In the genomic region with DNA sequence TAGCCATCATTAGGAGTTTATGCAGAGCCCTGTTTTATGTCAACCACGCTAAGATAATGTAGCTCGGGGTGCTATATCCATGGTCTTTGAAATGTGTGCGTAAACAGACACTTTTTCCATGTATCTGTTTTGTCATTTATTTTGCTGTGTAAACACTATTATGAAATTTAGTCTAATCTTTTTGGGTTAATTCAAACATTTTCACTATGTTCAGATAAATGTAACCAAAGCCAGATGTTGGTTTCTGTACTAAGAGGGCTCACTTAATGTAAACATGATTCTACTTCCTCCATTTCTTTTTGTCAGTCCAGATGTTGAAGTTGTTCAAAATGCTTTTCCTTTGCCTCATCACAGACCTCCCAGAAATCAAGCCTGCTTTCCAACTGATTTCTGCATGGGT, we compare ENCODE assay signal across 16 cellular contexts.
DNase-seq lines count a peak whose midpoint lies in the region; ATAC-seq and TF ChIP-seq lines count a peak whose summit lies in the region.
"Had no signal": no experiment of that assay in that cellular context is flagged by ENCODE, and none has a peak within 500 bp of the region (broad histone marks: within the 10 kb centered on the region; RNA-seq: fewer than 3 reads in every experiment).

No MANE protein-coding gene starts in this region.

- no peaks in the 10 kb centered on the region for H3F3A ChIP-seq in SK-N-SH (replicated peaks; ENCODE audit: insufficient read depth)

- H3K4me2 ChIP-seq in SK-N-SH (no peak overlapping the region), hepatocyte (no peak overlapping the region)
- H3K4me2 ChIP-seq: BLaER1 had no signal

- no peaks in the 10 kb centered on the region for H3K36me3 Mint-ChIP-seq in activated naive CD8-positive, alpha-beta T cell treated with anti-CD3 and anti-CD28 coated beads for 36 hours
- H3K36me3 Mint-ChIP-seq: CD8-positive, alpha-beta memory T cell had no signal

- H4K20me1 ChIP-seq in SK-N-SH (ENCODE audit: insufficient read depth) (no peaks in the 10 kb centered on the region), hepatocyte (ENCODE audit: insufficient read depth, poor library complexity, severe bottlenecking) (no peaks in the 10 kb centered on the region)
- H4K20me1 ChIP-seq: BLaER1 had no signal

- H3K9ac ChIP-seq in SK-N-SH: no peak overlapping the region
- H3K9ac ChIP-seq: BLaER1, GM23248 had no signal

- H3K27me3 Mint-ChIP-seq in activated naive CD8-positive, alpha-beta T cell treated with anti-CD3 and anti-CD28 coated beads for 36 hours: no peaks in the 10 kb centered on the region
- H3K27me3 Mint-ChIP-seq: CD8-positive, alpha-beta memory T cell had no signal

- H3K4me1 Mint-ChIP-seq in activated naive CD8-positive, alpha-beta T cell treated with anti-CD3 and anti-CD28 coated beads for 36 hours: no peaks in the 10 kb centered on the region
- H3K4me1 Mint-ChIP-seq: CD8-positive, alpha-beta memory T cell had no signal

- H3K27ac ChIP-seq in SK-N-SH (ENCODE audit: low read depth in 2 of 2, low read length in 1 of 2): peak overlapping the region in 1 of 2 experiments; percentile 96; a peak in 2 of 4 replicates
- H3K27ac ChIP-seq in hepatocyte: peak overlapping the region; percentile 51
- H3K27ac ChIP-seq: 22Rv1, BLaER1, GM23248 had no signal

- peak; percentile 36 for DNase-seq in HCEC 1CT
- DNase-seq in SK-N-SH: peak; percentile 34
- peak; percentile 38 for DNase-seq in fibroblast of peridontal ligament (ENCODE audit: extremely low read depth)
- no peak for DNase-seq in hepatocyte (ENCODE audit: low spot score)
- DNase-seq in left colon: no peak
- DNase-seq in NCI-H82 treated with DMSO at 0.1 percent for 48 hours (lab: John Stamatoyannopoulos, UW; ENCODE audit: unreplicated experiment): no peak
- no peak for DNase-seq in activated naive CD8-positive, alpha-beta T cell treated with anti-CD3 and anti-CD28 coated beads for 36 hours
- DNase-seq: AML-193; Caco-2; CD8-positive, alpha-beta memory T cell; DND-41; GDM1; GM23248 had no signal

- ATAC-seq in left colon (no peak), GM18519 (IDR thresholded peaks at IDR 0.05; ENCODE audit: low FRiP score, unreplicated experiment) (no peak)

- TF ChIP-seq CTCF in SK-N-SH (IDR thresholded peaks at IDR 0.05) (no peak), hepatocyte (IDR thresholded peaks at IDR 0.05; ENCODE audit: poor library complexity) (no peak)

- peak; percentile 36; the same call in 1 of the 2 replicates for TF ChIP-seq RAD21 in SK-N-SH (IDR thresholded peaks at IDR 0.05; ENCODE audit: low read length)

- no peaks in the 10 kb centered on the region for H3K9me2 ChIP-seq in SK-N-SH
- no peaks in the 10 kb centered on the region for H3K9me2 ChIP-seq in hepatocyte (replicated peaks; ENCODE audit: insufficient read depth)

- no peak overlapping the region for H3K27ac Mint-ChIP-seq in activated naive CD8-positive, alpha-beta T cell treated with anti-CD3 and anti-CD28 coated beads for 36 hours
- H3K27ac Mint-ChIP-seq: CD8-positive, alpha-beta memory T cell had no signal

- H3K27me3 ChIP-seq in SK-N-SH (ENCODE audit: insufficient read depth) (no peaks in the 10 kb centered on the region), hepatocyte (no peaks in the 10 kb centered on the region)
- H3K27me3 ChIP-seq: BLaER1 had no signal

- no peaks in the 10 kb centered on the region for H3K79me2 ChIP-seq in SK-N-SH (ENCODE audit: insufficient read depth)
- H3K79me2 ChIP-seq in hepatocyte: no peaks in the 10 kb centered on the region

- POLR2A ChIA-PET in SK-N-SH (lab: Yijun Ruan, JAX): no interaction called here

- no peak overlapping the region for H3K4me3 Mint-ChIP-seq in activated naive CD8-positive, alpha-beta T cell treated with anti-CD3 and anti-CD28 coated beads for 36 hours
- H3K4me3 Mint-ChIP-seq: CD8-positive, alpha-beta memory T cell had no signal

- H3K9me3 ChIP-seq in SK-N-SH (no peaks in the 10 kb centered on the region), hepatocyte (ENCODE audit: low read depth) (no peaks in the 10 kb centered on the region)
- H3K9me3 ChIP-seq: BLaER1, Caco-2 had no signal

- no peak overlapping the region for H3K4me3 ChIP-seq in SK-N-SH (ENCODE audit: low read depth in 2 of 2, low read length in 1 of 2)
- H3K4me3 ChIP-seq in hepatocyte: no peak overlapping the region
- H3K4me3 ChIP-seq: BLaER1, GM23248 had no signal

- peaks cover 4% of the 10 kb centered on the region for H3K9me3 Mint-ChIP-seq in activated naive CD8-positive, alpha-beta T cell treated with anti-CD3 and anti-CD28 coated beads for 36 hours

- peak in 1 of 2 experiments; percentile 99; a peak in 2 of 4 replicates for TF ChIP-seq EP300 in SK-N-SH (IDR thresholded peaks at IDR 0.05; ENCODE audit: borderline replicate concordance in 1 of 2, low read depth in 1 of 2, low read length in 1 of 2)

- H2AFZ ChIP-seq in SK-N-SH (ENCODE audit: low read depth): no peak overlapping the region
- H2AFZ ChIP-seq in hepatocyte: no peak overlapping the region
- H2AFZ ChIP-seq: GM23248 had no signal

- H3K36me3 ChIP-seq in SK-N-SH (replicated peaks in 1 of 2; ENCODE audit: control insufficient read depth in 1 of 2, insufficient read depth in 2 of 2, low read length in 1 of 2) (no peaks in the 10 kb centered on the region), hepatocyte (replicated peaks; ENCODE audit: insufficient read depth, low read depth) (no peaks in the 10 kb centered on the region)
- H3K36me3 ChIP-seq: BLaER1 had no signal

- CTCF ChIA-PET in SK-N-SH (lab: Yijun Ruan, JAX): interaction anchor here (1.2 to 1.6 kb wide), 4 partner anchors 9 to 1635 kb away, joined by 3 to 4 read pairs (median 4); no protein-coding TSS in a partner anchor

- H3K4me1 ChIP-seq in SK-N-SH (ENCODE audit: control insufficient read depth in 1 of 2, insufficient read depth in 2 of 2, low read depth in 1 of 2, low read length in 1 of 2) (peaks cover 0 to 5% of the 10 kb centered on the region in 2 experiments; a peak in 2 of 4 replicates), hepatocyte (ENCODE audit: insufficient read depth) (no peaks in the 10 kb centered on the region)
- H3K4me1 ChIP-seq: BLaER1, Caco-2 had no signal

- 47% methylated on average over 3 of the region's 3 CpGs for WGBS in SK-N-SH (ENCODE audit: low lambda C conversion rate)
- 43% methylated on average over 3 of the region's 3 CpGs for WGBS in hepatocyte (ENCODE audit: low lambda C conversion rate, missing lambda C conversion rate)

- intact Hi-C loops in left colon (cut with DNase I, micrococcal nuclease): no loop called here

TF ChIP-seq in SK-N-SH, 30 proteins besides CTCF, POLR2A, EP300 and RAD21 (continues in another document):
- no peak for TF ChIP-seq NFIC (IDR thresholded peaks at IDR 0.05; ENCODE audit: borderline replicate concordance)
- no peak for TF ChIP-seq GABPA (IDR thresholded peaks at IDR 0.05; ENCODE audit: low read depth)
- TF ChIP-seq SIN3A (IDR thresholded peaks at IDR 0.05; ENCODE audit: borderline replicate concordance, low read depth, low read length): no peak
- no peak for TF ChIP-seq RXRA (IDR thresholded peaks at IDR 0.05; ENCODE audit: borderline replicate concordance, low read depth)
- TF ChIP-seq SMC3 (IDR thresholded peaks at IDR 0.05; ENCODE audit: low read depth, low read length): no peak
- TF ChIP-seq MEF2A (IDR thresholded peaks at IDR 0.05; ENCODE audit: borderline replicate concordance, low read depth): no peak
- TF ChIP-seq USF1 (IDR thresholded peaks at IDR 0.05; ENCODE audit: borderline replicate concordance, low read depth): no peak
- peak; percentile 67; the same call in 1 of the 2 replicates for TF ChIP-seq TEAD4 (IDR thresholded peaks at IDR 0.05; ENCODE audit: borderline replicate concordance, insufficient read depth)
- TF ChIP-seq, protein P1, sequence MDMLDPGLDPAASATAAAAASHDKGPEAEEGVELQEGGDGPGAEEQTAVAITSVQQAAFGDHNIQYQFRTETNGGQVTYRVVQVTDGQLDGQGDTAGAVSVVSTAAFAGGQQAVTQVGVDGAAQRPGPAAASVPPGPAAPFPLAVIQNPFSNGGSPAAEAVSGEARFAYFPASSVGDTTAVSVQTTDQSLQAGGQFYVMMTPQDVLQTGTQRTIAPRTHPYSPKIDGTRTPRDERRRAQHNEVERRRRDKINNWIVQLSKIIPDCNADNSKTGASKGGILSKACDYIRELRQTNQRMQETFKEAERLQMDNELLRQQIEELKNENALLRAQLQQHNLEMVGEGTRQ (IDR thresholded peaks at IDR 0.05; ENCODE audit: borderline replicate concordance, low read depth, low read length): no peak
- peak; percentile 99 for TF ChIP-seq FOXJ3 (CRISPR knock-in tag; IDR thresholded peaks at IDR 0.05)
- TF ChIP-seq, protein P2, sequence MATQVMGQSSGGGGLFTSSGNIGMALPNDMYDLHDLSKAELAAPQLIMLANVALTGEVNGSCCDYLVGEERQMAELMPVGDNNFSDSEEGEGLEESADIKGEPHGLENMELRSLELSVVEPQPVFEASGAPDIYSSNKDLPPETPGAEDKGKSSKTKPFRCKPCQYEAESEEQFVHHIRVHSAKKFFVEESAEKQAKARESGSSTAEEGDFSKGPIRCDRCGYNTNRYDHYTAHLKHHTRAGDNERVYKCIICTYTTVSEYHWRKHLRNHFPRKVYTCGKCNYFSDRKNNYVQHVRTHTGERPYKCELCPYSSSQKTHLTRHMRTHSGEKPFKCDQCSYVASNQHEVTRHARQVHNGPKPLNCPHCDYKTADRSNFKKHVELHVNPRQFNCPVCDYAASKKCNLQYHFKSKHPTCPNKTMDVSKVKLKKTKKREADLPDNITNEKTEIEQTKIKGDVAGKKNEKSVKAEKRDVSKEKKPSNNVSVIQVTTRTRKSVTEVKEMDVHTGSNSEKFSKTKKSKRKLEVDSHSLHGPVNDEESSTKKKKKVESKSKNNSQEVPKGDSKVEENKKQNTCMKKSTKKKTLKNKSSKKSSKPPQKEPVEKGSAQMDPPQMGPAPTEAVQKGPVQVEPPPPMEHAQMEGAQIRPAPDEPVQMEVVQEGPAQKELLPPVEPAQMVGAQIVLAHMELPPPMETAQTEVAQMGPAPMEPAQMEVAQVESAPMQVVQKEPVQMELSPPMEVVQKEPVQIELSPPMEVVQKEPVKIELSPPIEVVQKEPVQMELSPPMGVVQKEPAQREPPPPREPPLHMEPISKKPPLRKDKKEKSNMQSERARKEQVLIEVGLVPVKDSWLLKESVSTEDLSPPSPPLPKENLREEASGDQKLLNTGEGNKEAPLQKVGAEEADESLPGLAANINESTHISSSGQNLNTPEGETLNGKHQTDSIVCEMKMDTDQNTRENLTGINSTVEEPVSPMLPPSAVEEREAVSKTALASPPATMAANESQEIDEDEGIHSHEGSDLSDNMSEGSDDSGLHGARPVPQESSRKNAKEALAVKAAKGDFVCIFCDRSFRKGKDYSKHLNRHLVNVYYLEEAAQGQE (IDR thresholded peaks at IDR 0.05; ENCODE audit: low read depth, low read length): no peak
- no peak for TF ChIP-seq ELF1 (IDR thresholded peaks at IDR 0.05)

Comparison
In these comparisons a context has a peak if more than half of its experiments do, and no peak if none do; other contexts are left out.
1. DNase-seq: peak in HCEC 1CT (single experiment), SK-N-SH (single experiment) and fibroblast of peridontal ligament (single experiment); none in hepatocyte (single experiment), left colon (0 of 2), NCI-H82 treated with DMSO at 0.1 percent for 48 hours (single experiment) and activated naive CD8-positive, alpha-beta T cell treated with anti-CD3 and anti-CD28 coated beads for 36 hours (single experiment).